ENCODE assay signal across 4 cellular contexts in the genomic region with DNA sequence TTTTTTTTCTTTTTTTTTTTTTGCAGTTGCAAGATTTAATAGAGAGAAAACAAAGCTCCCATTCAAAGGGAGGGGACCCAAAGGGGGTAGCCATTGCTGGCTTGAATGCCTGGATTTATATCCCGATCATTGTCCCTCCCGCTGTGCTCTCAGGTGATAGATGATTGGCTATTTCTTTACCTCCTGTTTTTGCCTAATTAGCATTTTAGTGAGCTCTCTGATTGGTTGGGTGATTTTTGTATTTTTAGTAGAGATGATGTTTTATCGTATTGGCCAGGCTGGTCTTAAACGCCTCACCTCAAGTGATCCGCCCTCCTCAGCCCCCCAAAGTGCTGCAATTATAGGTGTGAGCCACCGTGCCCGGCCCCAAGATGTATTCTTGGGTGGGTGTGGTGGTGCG. TPM values are rescaled to one million over a fixed set of nuclear protein-coding genes. Genes with fewer than 3 reads are reported as not detected.
"Had no signal": no experiment of that assay in that cellular context is flagged by ENCODE, and none has a peak within 500 bp of the region (broad histone marks: within the 10 kb centered on the region; RNA-seq: fewer than 3 reads in every experiment).

No MANE protein-coding gene starts in this region.

RNA-seq across cellular contexts. Expression of gene PTGER1, which starts 29.4 kb away (rescaled TPM):
- total RNA-seq: mononuclear cell, occipital lobe, temporal lobe had no signal
- polyA plus RNA-seq: keratinocyte had no signal
